ENCODE assay signal across 16 cellular contexts in genomic region chr10:79301754-79302530, GRCh38.
"Had no signal": no experiment of that assay in that cellular context is flagged by ENCODE, and none has a peak within 500 bp of the region (broad histone marks: within the 10 kb centered on the region; RNA-seq: fewer than 3 reads in every experiment).

No MANE protein-coding gene starts in this region.

- H3K4me1 Mint-ChIP-seq: activated naive CD8-positive, alpha-beta T cell treated with anti-CD3 and anti-CD28 coated beads, Interleukin-2, amount 10 ng/mL, durations not matched to agents 7 days and 5 days; T-cell had no signal

- H3K27me3 ChIP-seq: esophagus squamous epithelium, foreskin keratinocyte, heart left ventricle, left lung, transverse colon had no signal

- H3K27me3 Mint-ChIP-seq: activated naive CD8-positive, alpha-beta T cell treated with anti-CD3 and anti-CD28 coated beads, Interleukin-2, amount 10 ng/mL, durations not matched to agents 7 days and 5 days; T-cell had no signal

- H3K9me3 Mint-ChIP-seq: activated naive CD8-positive, alpha-beta T cell treated with anti-CD3 and anti-CD28 coated beads, Interleukin-2, amount 10 ng/mL, durations not matched to agents 7 days and 5 days; T-cell had no signal

- H3K4me1 ChIP-seq: parathyroid adenoma had no signal

- H2AFZ ChIP-seq: parathyroid adenoma had no signal

- H3K79me2 ChIP-seq: parathyroid adenoma had no signal

- H3K4me3 Mint-ChIP-seq: activated naive CD8-positive, alpha-beta T cell treated with anti-CD3 and anti-CD28 coated beads, Interleukin-2, amount 10 ng/mL, durations not matched to agents 7 days and 5 days; T-cell had no signal

- H3K9ac ChIP-seq: parathyroid adenoma had no signal

- DNase-seq: activated CD4-positive, alpha-beta T cell treated with anti-CD3 and anti-CD28 coated beads, Interleukin-2, amount 50 U/mL, for 1 hour; activated CD4-positive, CD25-positive, alpha-beta regulatory T cell; activated naive CD8-positive, alpha-beta T cell treated with anti-CD3 and anti-CD28 coated beads, Interleukin-2, amount 10 ng/mL, durations not matched to agents 7 days and 5 days; activated T-cell treated with anti-CD3 and anti-CD28 coated beads, Interleukin-2, amount 50 U/mL, for 48 hours; anterior cingulate cortex; esophagus squamous epithelium; foreskin keratinocyte; mesenchymal stem cell; substantia nigra; T-cell; transverse colon had no signal

- H3K27ac ChIP-seq: esophagus squamous epithelium, foreskin keratinocyte, heart left ventricle, left lung, parathyroid adenoma, SK-N-MC, transverse colon had no signal

- H3K27ac Mint-ChIP-seq: activated naive CD8-positive, alpha-beta T cell treated with anti-CD3 and anti-CD28 coated beads, Interleukin-2, amount 10 ng/mL, durations not matched to agents 7 days and 5 days had no signal

- H3K9me3 ChIP-seq: esophagus squamous epithelium, heart left ventricle, left lung, transverse colon had no signal

- H3K4me3 ChIP-seq: esophagus squamous epithelium, heart left ventricle, left lung, SK-N-MC, skin epidermis, transverse colon had no signal
